ENCODE assay signal across 8 cellular contexts in genomic region chrX:102155806-102156179, GRCh38. TPM values are rescaled to one million over a fixed set of nuclear protein-coding genes. Genes with fewer than 3 reads are reported as not detected.
DNase-seq lines count a peak whose midpoint lies in the region; ATAC-seq and TF ChIP-seq lines count a peak whose summit lies in the region.

Gene BEX5, minus strand, starts transcription at chrX:102155977. Its CDS starts 1,712 bp downstream, at chrX:102154265.

- H3K4me1 Mint-ChIP-seq in HFFc6 (ENCODE audit: low read depth): no peaks in the 10 kb centered on the region; the same call in 1 of the 2 replicates
- peaks cover 12% of the 10 kb centered on the region for H3K4me1 Mint-ChIP-seq in activated CD4-positive, alpha-beta T cell treated with anti-CD3 and anti-CD28 coated beads, Interleukin-2, amount 10 ng/mL, durations not matched to agents 24 days and 14 days

- TF ChIP-seq CTCF in HFFc6 (IDR thresholded peaks at IDR 0.05): no peak

- no peak for ATAC-seq in GM19351 (IDR thresholded peaks at IDR 0.05; ENCODE audit: unreplicated experiment)

- no peak within 1 kb of the TSS for H3K27ac Mint-ChIP-seq in HFFc6
- peak within 1 kb of the TSS; percentile 90 for H3K27ac Mint-ChIP-seq in activated CD4-positive, alpha-beta T cell treated with anti-CD3 and anti-CD28 coated beads, Interleukin-2, amount 10 ng/mL, durations not matched to agents 24 days and 14 days

- DNase-seq in G401 (ENCODE audit: low spot score) (peak; percentile 89), HFFc6 (no peak), NCI-H146 (lab: John Stamatoyannopoulos, UW) (peak; percentile 86), dermis blood vessel endothelial cell (peak; percentile 2), lung microvascular endothelial cell (ENCODE audit: low read depth in 2 of 2) (peak; percentile 53 to 74)
- peak; percentile 78 for DNase-seq in activated CD4-positive, alpha-beta T cell treated with anti-CD3 and anti-CD28 coated beads, Interleukin-2, amount 10 ng/mL, durations not matched to agents 24 days and 14 days
- peak; percentile 20 for DNase-seq in stimulated activated CD8-positive, alpha-beta memory T cell treated with anti-CD3 and anti-CD28 coated beads, Interleukin-4, amount 100 ng/mL, for 24 hours (ENCODE audit: low read depth)

- no peaks in the 10 kb centered on the region for H3K36me3 Mint-ChIP-seq in HFFc6 (ENCODE audit: low read depth)
- H3K36me3 Mint-ChIP-seq in activated CD4-positive, alpha-beta T cell treated with anti-CD3 and anti-CD28 coated beads, Interleukin-2, amount 10 ng/mL, durations not matched to agents 24 days and 14 days (ENCODE audit: low read depth): no peaks in the 10 kb centered on the region

- in situ Hi-C loops in G401 (cut with HindIII; ENCODE audit: low sequenced_read_pairs): no loop called here

- H3K9me3 Mint-ChIP-seq in HFFc6: no peaks in the 10 kb centered on the region
- H3K9me3 Mint-ChIP-seq in activated CD4-positive, alpha-beta T cell treated with anti-CD3 and anti-CD28 coated beads, Interleukin-2, amount 10 ng/mL, durations not matched to agents 24 days and 14 days: no peaks in the 10 kb centered on the region

- H3K4me3 Mint-ChIP-seq in HFFc6: peak within 1 kb of the TSS; percentile 46; the same call in 1 of the 2 replicates
- peak within 1 kb of the TSS; percentile 97 for H3K4me3 Mint-ChIP-seq in activated CD4-positive, alpha-beta T cell treated with anti-CD3 and anti-CD28 coated beads, Interleukin-2, amount 10 ng/mL, durations not matched to agents 24 days and 14 days

- intact Hi-C loops in activated CD4-positive, alpha-beta T cell treated with anti-CD3 and anti-CD28 coated beads, Interleukin-2, amount 10 ng/mL, durations not matched to agents 24 days and 14 days (cut with micrococcal nuclease): no loop called here

- peaks cover 7% of the 10 kb centered on the region for H3K27me3 Mint-ChIP-seq in HFFc6 (ENCODE audit: insufficient read depth)
- H3K27me3 Mint-ChIP-seq in activated CD4-positive, alpha-beta T cell treated with anti-CD3 and anti-CD28 coated beads, Interleukin-2, amount 10 ng/mL, durations not matched to agents 24 days and 14 days: peaks cover 1% of the 10 kb centered on the region

RNA-seq across cellular contexts. Expression of gene BEX5, which starts in this region (rescaled TPM):
- not detected in 2 replicates for total RNA-seq in G401 (2014; rRNA removed; shearing (Covaris generic))
- total RNA-seq in HFFc6 (2021; fragmentation: NEBNext Ultra II Directional; extraction: Animal tissue kit (Norgen Biotek cat#: 25700)): not detected
- total RNA-seq in activated CD4-positive, alpha-beta T cell treated with anti-CD3 and anti-CD28 coated beads, Interleukin-2, amount 10 ng/mL, durations not matched to agents 24 days and 14 days: 0.71 and 0.98 TPM in 2 replicates
- total RNA-seq in dermis blood vessel endothelial cell: 0.17 TPM in 1 of 2 replicates, not detected in the other
- not detected in 2 replicates for total RNA-seq in lung microvascular endothelial cell

Comparison
In these comparisons a context has a peak if more than half of its experiments do, and no peak if none do; other contexts are left out.
1. Peak in DNase-seq in G401; RNA of the gene not detected or under 1 TPM.
2. Peak in DNase-seq in activated CD4-positive, alpha-beta T cell treated with anti-CD3 and anti-CD28 coated beads, Interleukin-2, amount 10 ng/mL, durations not matched to agents 24 days and 14 days; RNA of the gene not detected or under 1 TPM.
3. Peak in DNase-seq in dermis blood vessel endothelial cell; RNA of the gene not detected or under 1 TPM.
4. Peak in DNase-seq in lung microvascular endothelial cell; RNA of the gene not detected or under 1 TPM.